ENCODE assay signal across 13 cellular contexts in genomic region chr6:20365456-20365855, GRCh38. TPM values are rescaled to one million over a fixed set of nuclear protein-coding genes. Genes with fewer than 3 reads are reported as not detected.
DNase-seq lines count a peak whose midpoint lies in the region; ATAC-seq and TF ChIP-seq lines count a peak whose summit lies in the region.
"Had no signal": no experiment of that assay in that cellular context is flagged by ENCODE, and none has a peak within 500 bp of the region (broad histone marks: within the 10 kb centered on the region; RNA-seq: fewer than 3 reads in every experiment).

No MANE protein-coding gene starts in this region.

- H3K27me3 Mint-ChIP-seq in CD8-positive, alpha-beta T cell (ENCODE audit: low read depth), result no peaks in the 10 kb centered on the region
- H3K27me3 Mint-ChIP-seq in activated CD4-positive, alpha-beta memory T cell treated with anti-CD3 and anti-CD28 coated beads, Interleukin-2, amount 10 ng/mL, durations not matched to agents 7 days and 5 days, result no peaks in the 10 kb centered on the region

- H3K4me3 Mint-ChIP-seq in CD8-positive, alpha-beta T cell, result peak overlapping the region; percentile 74
- peak overlapping the region; percentile 46 for H3K4me3 Mint-ChIP-seq in activated CD4-positive, alpha-beta memory T cell treated with anti-CD3 and anti-CD28 coated beads, Interleukin-2, amount 10 ng/mL, durations not matched to agents 7 days and 5 days
- H3K4me3 Mint-ChIP-seq: brain had no signal

- POLR2A ChIA-PET in CD8-positive, alpha-beta T cell (lab: Charles Lee), result interaction anchor here (0.6 to 4.2 kb wide), 15 partner anchors 8 to 162 kb away, joined by 3 to 129 read pairs (median 6); no protein-coding TSS in a partner anchor
- POLR2A ChIA-PET in activated CD4-positive, alpha-beta memory T cell treated with anti-CD3 and anti-CD28 coated beads, Interleukin-2, amount 10 ng/mL, durations not matched to agents 7 days and 5 days (lab: Charles Lee), result interaction anchor here (1.0 to 5.0 kb wide), 8 partner anchors 11 to 169 kb away, joined by 3 to 134 read pairs (median 22); partner anchors contain the start of genes CDKAL1, E2F3 and MBOAT1

- H3K79me1 ChIP-seq in neuronal stem cell (ENCODE audit: low read depth, low read length), result no peaks in the 10 kb centered on the region

- TF ChIP-seq CTCF in CD8-positive, alpha-beta T cell (IDR thresholded peaks at IDR 0.05), result no peak

- no peaks in the 10 kb centered on the region for H3K9me3 ChIP-seq in CD8-positive, alpha-beta T cell (ENCODE audit: low read length)
- H3K9me3 ChIP-seq in neuronal stem cell (replicated peaks in 1 of 2; ENCODE audit: control insufficient read depth in 2 of 2, insufficient read depth in 1 of 2, low read depth in 1 of 2, low read length in 2 of 2), result no peaks in the 10 kb centered on the region

- H3K4me1 Mint-ChIP-seq in CD8-positive, alpha-beta T cell (ENCODE audit: low read depth), result peaks cover 60% of the 10 kb centered on the region
- H3K4me1 Mint-ChIP-seq in activated CD4-positive, alpha-beta memory T cell treated with anti-CD3 and anti-CD28 coated beads, Interleukin-2, amount 10 ng/mL, durations not matched to agents 7 days and 5 days, result peaks cover 54% of the 10 kb centered on the region
- H3K4me1 Mint-ChIP-seq: brain had no signal

- H2AK5ac ChIP-seq in neuronal stem cell (ENCODE audit: low read depth, low read length), result no peak overlapping the region

- H3K27ac ChIP-seq in CD8-positive, alpha-beta T cell (ENCODE audit: low read depth, low read length), result no peak overlapping the region
- H3K27ac ChIP-seq in neuronal stem cell (replicated peaks; ENCODE audit: low read length), result no peak overlapping the region
- H3K27ac ChIP-seq: tibial nerve had no signal

- no peaks in the 10 kb centered on the region for H3K27me3 ChIP-seq in CD8-positive, alpha-beta T cell (ENCODE audit: insufficient read depth, low read length)
- peaks cover 0 to 6% (median 2%) of the 10 kb centered on the region in 3 experiments for H3K27me3 ChIP-seq in neuronal stem cell (ENCODE audit: control insufficient read depth in 3 of 3, insufficient read depth in 3 of 3, low read depth in 1 of 3, low read length in 3 of 3)
- H3K27me3 ChIP-seq: tibial nerve had no signal

- no peak overlapping the region for H3K4ac ChIP-seq in neuronal stem cell (ENCODE audit: low read length)

- H3K4me3 ChIP-seq in CD8-positive, alpha-beta T cell (ENCODE audit: low read depth, low read length), result no peak overlapping the region
- no peak overlapping the region for H3K4me3 ChIP-seq in neuronal stem cell (ENCODE audit: low read length in 2 of 2)
- H3K4me3 ChIP-seq: tibial nerve had no signal

- intact Hi-C loops in CD8-positive, alpha-beta T cell (cut with DNase I, micrococcal nuclease), result loop anchor here in 1 of 2 experiments (5.0 kb wide), 1 partner anchor 43 kb away; no protein-coding TSS in a partner anchor
- intact Hi-C loops in left cardiac atrium (cut with DNase I), result no loop called here

- H3K4me1 ChIP-seq in CD8-positive, alpha-beta T cell (ENCODE audit: insufficient read depth, low read length), result peaks cover 55% of the 10 kb centered on the region
- no peaks in the 10 kb centered on the region for H3K4me1 ChIP-seq in neuronal stem cell (ENCODE audit: control insufficient read depth in 2 of 2, insufficient read depth in 1 of 2, low read depth in 1 of 2, low read length in 2 of 2)
- H3K4me1 ChIP-seq: tibial nerve had no signal

- H2BK15ac ChIP-seq in neuronal stem cell (ENCODE audit: low read length), result no peak overlapping the region

- H2BK120ac ChIP-seq in neuronal stem cell (ENCODE audit: low read depth, low read length), result no peak overlapping the region

- H3K9ac ChIP-seq in neuronal stem cell (ENCODE audit: low read depth, low read length, poor library complexity), result no peak overlapping the region

- CTCF ChIA-PET in CD8-positive, alpha-beta T cell (lab: Charles Lee), result interaction anchor here (1.2 to 3.4 kb wide), 11 partner anchors 12 to 162 kb away, joined by 3 to 31 read pairs (median 10); no protein-coding TSS in a partner anchor
- CTCF ChIA-PET in activated CD4-positive, alpha-beta memory T cell treated with anti-CD3 and anti-CD28 coated beads, Interleukin-2, amount 10 ng/mL, durations not matched to agents 7 days and 5 days (lab: Charles Lee), result interaction anchor here (0.6 to 3.7 kb wide), 12 partner anchors 10 to 274 kb away, joined by 3 to 15 read pairs (median 4); partner anchors contain the start of genes CDKAL1 and E2F3

- ATAC-seq in CD8-positive, alpha-beta T cell, result peak; percentile 46
- ATAC-seq in GM19023 (IDR thresholded peaks at IDR 0.05; ENCODE audit: unreplicated experiment) (peak; percentile 81), HG03025 (IDR thresholded peaks at IDR 0.05; ENCODE audit: low FRiP score, unreplicated experiment) (peak; percentile 59), left cardiac atrium (no peak)

- no peaks in the 10 kb centered on the region for H3K36me3 Mint-ChIP-seq in CD8-positive, alpha-beta T cell
- peaks cover 16% of the 10 kb centered on the region for H3K36me3 Mint-ChIP-seq in activated CD4-positive, alpha-beta memory T cell treated with anti-CD3 and anti-CD28 coated beads, Interleukin-2, amount 10 ng/mL, durations not matched to agents 7 days and 5 days (ENCODE audit: low read depth)
- H3K36me3 Mint-ChIP-seq: brain had no signal

- DNase-seq in CD8-positive, alpha-beta T cell, result no peak
- no peak for DNase-seq in activated CD4-positive, alpha-beta memory T cell treated with anti-CD3 and anti-CD28 coated beads, Interleukin-2, amount 10 ng/mL, durations not matched to agents 7 days and 5 days
- DNase-seq in left cardiac atrium (no peak), neuronal stem cell (ENCODE audit: low spot score) (no peak), HPDE6-E6E7 (ENCODE audit: extremely low spot score) (no peak), anterior cingulate cortex (lab: John Stamatoyannopoulos, UW) (no peak)
- DNase-seq: midbrain, NCI-H1092, NCI-H82 had no signal

- peak overlapping the region; percentile 96 for H3K27ac Mint-ChIP-seq in CD8-positive, alpha-beta T cell
- H3K27ac Mint-ChIP-seq in activated CD4-positive, alpha-beta memory T cell treated with anti-CD3 and anti-CD28 coated beads, Interleukin-2, amount 10 ng/mL, durations not matched to agents 7 days and 5 days, result peak overlapping the region; percentile 98

- no peak overlapping the region for H4K91ac ChIP-seq in neuronal stem cell (ENCODE audit: low read depth, low read length, poor library complexity)

- H2BK12ac ChIP-seq in neuronal stem cell (ENCODE audit: low read length), result no peak overlapping the region

- no peak overlapping the region for H3K14ac ChIP-seq in neuronal stem cell (ENCODE audit: low read length)

- no peak overlapping the region for H3K18ac ChIP-seq in neuronal stem cell (ENCODE audit: low read length)

- H2AFZ ChIP-seq in neuronal stem cell (ENCODE audit: low read length), result no peak overlapping the region

- H3K23ac ChIP-seq in neuronal stem cell (ENCODE audit: low read depth, low read length, poor library complexity), result no peak overlapping the region

- no peaks in the 10 kb centered on the region for H3K36me3 ChIP-seq in CD8-positive, alpha-beta T cell (ENCODE audit: insufficient read depth, low read length)
- no peaks in the 10 kb centered on the region for H3K36me3 ChIP-seq in neuronal stem cell (replicated peaks in 1 of 2; ENCODE audit: control insufficient read depth in 2 of 2, insufficient read depth in 2 of 2, low read length in 2 of 2)
- H3K36me3 ChIP-seq: tibial nerve had no signal

- peaks cover 11% of the 10 kb centered on the region for H3K9me3 Mint-ChIP-seq in CD8-positive, alpha-beta T cell
- H3K9me3 Mint-ChIP-seq in activated CD4-positive, alpha-beta memory T cell treated with anti-CD3 and anti-CD28 coated beads, Interleukin-2, amount 10 ng/mL, durations not matched to agents 7 days and 5 days, result peaks cover 2% of the 10 kb centered on the region

- no peak overlapping the region for H3K4me2 ChIP-seq in neuronal stem cell (ENCODE audit: insufficient read depth, low read length, poor library complexity, severe bottlenecking)

- H2BK5ac ChIP-seq in neuronal stem cell (ENCODE audit: low read length), result no peak overlapping the region

- no peak overlapping the region for H4K8ac ChIP-seq in neuronal stem cell (ENCODE audit: low read depth, low read length)

- WGBS in neuronal stem cell (ENCODE audit: extremely low coverage in 2 of 2, insufficient read length in 2 of 2, insufficient replicate concordance in 1 of 2), 2 donors, result no CpG with 5 or more reads among the region's 3 CpGs

RNA-seq across cellular contexts. Expression of gene E2F3, which starts 36.2 kb away (rescaled TPM):
- 1 to 10 TPM; 5.0 to 6.2 TPM for total RNA-seq in CD8-positive, alpha-beta T cell
- 10 to 100 TPM; 29.8 to 30.1 TPM for total RNA-seq in activated CD4-positive, alpha-beta memory T cell treated with anti-CD3 and anti-CD28 coated beads, Interleukin-2, amount 10 ng/mL, durations not matched to agents 7 days and 5 days
- 10 to 100 TPM in 1 of 2 donors, 1 to 10 TPM in 1; 4.8 to 10.0 TPM for total RNA-seq in left cardiac atrium
- polyA plus RNA-seq in neuronal stem cell (2013, experiment 1 of 2), result 22.6 TPM
- polyA plus RNA-seq in neuronal stem cell (2013, experiment 2 of 2), result 23.2 TPM

Comparison
In these comparisons a context has a peak if more than half of its experiments do, and no peak if none do; other contexts are left out.
1. ATAC-seq: peak in CD8-positive, alpha-beta T cell (single experiment), GM19023 (single experiment) and HG03025 (single experiment); none in left cardiac atrium (0 of 2).